Comparison of ENCODE assay signal across 2 cellular contexts in the genomic region with DNA sequence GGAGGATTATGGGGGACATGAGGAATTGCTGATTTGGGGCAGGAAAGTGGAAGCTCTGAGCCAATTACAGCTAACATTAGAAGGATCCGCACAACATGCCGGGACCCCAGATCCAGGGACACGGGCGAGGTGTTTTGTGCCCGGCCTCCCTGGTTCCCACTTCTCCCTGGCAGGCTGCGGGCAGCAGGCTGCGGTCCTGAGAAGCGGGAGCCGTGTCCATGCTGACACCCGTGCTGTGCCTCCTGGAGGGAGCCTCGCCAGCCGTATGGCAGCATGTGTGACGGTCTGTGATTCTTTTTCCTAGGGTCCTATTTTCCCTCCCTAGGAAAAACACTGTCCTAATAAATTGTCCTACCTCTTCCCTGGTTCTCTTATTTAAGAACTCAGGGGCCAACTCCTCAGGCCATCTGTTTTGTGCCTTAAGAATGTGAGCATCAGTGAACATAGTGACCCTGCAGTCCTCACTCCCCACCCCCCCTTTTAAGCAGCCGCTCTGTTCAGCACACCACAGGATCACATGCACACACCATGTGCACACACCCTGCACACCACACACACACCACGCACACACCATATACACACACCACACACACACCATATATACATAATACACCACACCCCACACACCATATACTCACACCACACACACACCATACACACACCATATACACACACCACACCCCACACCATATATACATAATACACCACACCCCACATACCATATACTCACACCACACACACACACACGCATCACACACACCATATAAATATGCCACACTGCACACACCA.
A peak's percentile ranks its signal among the peaks of the same experiment; 100 is the strongest.
TF ChIP-seq lines count a peak whose summit lies in the region.

No MANE protein-coding gene starts in this region.

TF ChIP-seq in HepG2, 621 proteins besides CTCF, POLR2A, EP300 and RAD21 (continues in another document):
- TF ChIP-seq RELA (CRISPR knock-in tag; IDR thresholded peaks at IDR 0.05) (no peak), JUNB (CRISPR knock-in tag; IDR thresholded peaks at IDR 0.05; ENCODE audit: borderline replicate concordance) (no peak), ZNF550 (CRISPR knock-in tag; IDR thresholded peaks at IDR 0.05; ENCODE audit: borderline replicate concordance) (no peak), GATAD2A (CRISPR knock-in tag; IDR thresholded peaks at IDR 0.05) (no peak), ZNF441 (CRISPR knock-in tag; IDR thresholded peaks at IDR 0.05; ENCODE audit: borderline replicate concordance) (no peak), IRX3 (CRISPR knock-in tag; IDR thresholded peaks at IDR 0.05; ENCODE audit: borderline replicate concordance, low read depth) (no peak), GATA4 (IDR thresholded peaks at IDR 0.05; ENCODE audit: borderline replicate concordance, low read depth) (no peak), ZNF33B (CRISPR knock-in tag; IDR thresholded peaks at IDR 0.05) (no peak), CBX1 (IDR thresholded peaks at IDR 0.05; ENCODE audit: low read depth) (no peak), KDM6A (CRISPR knock-in tag; IDR thresholded peaks at IDR 0.05; ENCODE audit: low read depth) (no peak), ESRRA (CRISPR knock-in tag; IDR thresholded peaks at IDR 0.05; ENCODE audit: low read depth) (no peak), SP1 (IDR thresholded peaks at IDR 0.05) (no peak), SP1 (CRISPR knock-in tag; IDR thresholded peaks at IDR 0.05) (no peak), ATF7-NPFF (CRISPR knock-in tag; IDR thresholded peaks at IDR 0.05; ENCODE audit: low read depth) (no peak), XBP1 (CRISPR knock-in tag; IDR thresholded peaks at IDR 0.05) (no peak), SMAD9 (CRISPR knock-in tag; IDR thresholded peaks at IDR 0.05) (no peak), ZFAT (CRISPR knock-in tag; conservative IDR thresholded peaks at IDR 0.05) (no peak)
- TF ChIP-seq, protein P1, sequence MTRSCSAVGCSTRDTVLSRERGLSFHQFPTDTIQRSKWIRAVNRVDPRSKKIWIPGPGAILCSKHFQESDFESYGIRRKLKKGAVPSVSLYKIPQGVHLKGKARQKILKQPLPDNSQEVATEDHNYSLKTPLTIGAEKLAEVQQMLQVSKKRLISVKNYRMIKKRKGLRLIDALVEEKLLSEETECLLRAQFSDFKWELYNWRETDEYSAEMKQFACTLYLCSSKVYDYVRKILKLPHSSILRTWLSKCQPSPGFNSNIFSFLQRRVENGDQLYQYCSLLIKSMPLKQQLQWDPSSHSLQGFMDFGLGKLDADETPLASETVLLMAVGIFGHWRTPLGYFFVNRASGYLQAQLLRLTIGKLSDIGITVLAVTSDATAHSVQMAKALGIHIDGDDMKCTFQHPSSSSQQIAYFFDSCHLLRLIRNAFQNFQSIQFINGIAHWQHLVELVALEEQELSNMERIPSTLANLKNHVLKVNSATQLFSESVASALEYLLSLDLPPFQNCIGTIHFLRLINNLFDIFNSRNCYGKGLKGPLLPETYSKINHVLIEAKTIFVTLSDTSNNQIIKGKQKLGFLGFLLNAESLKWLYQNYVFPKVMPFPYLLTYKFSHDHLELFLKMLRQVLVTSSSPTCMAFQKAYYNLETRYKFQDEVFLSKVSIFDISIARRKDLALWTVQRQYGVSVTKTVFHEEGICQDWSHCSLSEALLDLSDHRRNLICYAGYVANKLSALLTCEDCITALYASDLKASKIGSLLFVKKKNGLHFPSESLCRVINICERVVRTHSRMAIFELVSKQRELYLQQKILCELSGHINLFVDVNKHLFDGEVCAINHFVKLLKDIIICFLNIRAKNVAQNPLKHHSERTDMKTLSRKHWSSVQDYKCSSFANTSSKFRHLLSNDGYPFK (CRISPR knock-in tag; IDR thresholded peaks at IDR 0.05; ENCODE audit: borderline replicate concordance): no peak
- TF ChIP-seq, protein P2, sequence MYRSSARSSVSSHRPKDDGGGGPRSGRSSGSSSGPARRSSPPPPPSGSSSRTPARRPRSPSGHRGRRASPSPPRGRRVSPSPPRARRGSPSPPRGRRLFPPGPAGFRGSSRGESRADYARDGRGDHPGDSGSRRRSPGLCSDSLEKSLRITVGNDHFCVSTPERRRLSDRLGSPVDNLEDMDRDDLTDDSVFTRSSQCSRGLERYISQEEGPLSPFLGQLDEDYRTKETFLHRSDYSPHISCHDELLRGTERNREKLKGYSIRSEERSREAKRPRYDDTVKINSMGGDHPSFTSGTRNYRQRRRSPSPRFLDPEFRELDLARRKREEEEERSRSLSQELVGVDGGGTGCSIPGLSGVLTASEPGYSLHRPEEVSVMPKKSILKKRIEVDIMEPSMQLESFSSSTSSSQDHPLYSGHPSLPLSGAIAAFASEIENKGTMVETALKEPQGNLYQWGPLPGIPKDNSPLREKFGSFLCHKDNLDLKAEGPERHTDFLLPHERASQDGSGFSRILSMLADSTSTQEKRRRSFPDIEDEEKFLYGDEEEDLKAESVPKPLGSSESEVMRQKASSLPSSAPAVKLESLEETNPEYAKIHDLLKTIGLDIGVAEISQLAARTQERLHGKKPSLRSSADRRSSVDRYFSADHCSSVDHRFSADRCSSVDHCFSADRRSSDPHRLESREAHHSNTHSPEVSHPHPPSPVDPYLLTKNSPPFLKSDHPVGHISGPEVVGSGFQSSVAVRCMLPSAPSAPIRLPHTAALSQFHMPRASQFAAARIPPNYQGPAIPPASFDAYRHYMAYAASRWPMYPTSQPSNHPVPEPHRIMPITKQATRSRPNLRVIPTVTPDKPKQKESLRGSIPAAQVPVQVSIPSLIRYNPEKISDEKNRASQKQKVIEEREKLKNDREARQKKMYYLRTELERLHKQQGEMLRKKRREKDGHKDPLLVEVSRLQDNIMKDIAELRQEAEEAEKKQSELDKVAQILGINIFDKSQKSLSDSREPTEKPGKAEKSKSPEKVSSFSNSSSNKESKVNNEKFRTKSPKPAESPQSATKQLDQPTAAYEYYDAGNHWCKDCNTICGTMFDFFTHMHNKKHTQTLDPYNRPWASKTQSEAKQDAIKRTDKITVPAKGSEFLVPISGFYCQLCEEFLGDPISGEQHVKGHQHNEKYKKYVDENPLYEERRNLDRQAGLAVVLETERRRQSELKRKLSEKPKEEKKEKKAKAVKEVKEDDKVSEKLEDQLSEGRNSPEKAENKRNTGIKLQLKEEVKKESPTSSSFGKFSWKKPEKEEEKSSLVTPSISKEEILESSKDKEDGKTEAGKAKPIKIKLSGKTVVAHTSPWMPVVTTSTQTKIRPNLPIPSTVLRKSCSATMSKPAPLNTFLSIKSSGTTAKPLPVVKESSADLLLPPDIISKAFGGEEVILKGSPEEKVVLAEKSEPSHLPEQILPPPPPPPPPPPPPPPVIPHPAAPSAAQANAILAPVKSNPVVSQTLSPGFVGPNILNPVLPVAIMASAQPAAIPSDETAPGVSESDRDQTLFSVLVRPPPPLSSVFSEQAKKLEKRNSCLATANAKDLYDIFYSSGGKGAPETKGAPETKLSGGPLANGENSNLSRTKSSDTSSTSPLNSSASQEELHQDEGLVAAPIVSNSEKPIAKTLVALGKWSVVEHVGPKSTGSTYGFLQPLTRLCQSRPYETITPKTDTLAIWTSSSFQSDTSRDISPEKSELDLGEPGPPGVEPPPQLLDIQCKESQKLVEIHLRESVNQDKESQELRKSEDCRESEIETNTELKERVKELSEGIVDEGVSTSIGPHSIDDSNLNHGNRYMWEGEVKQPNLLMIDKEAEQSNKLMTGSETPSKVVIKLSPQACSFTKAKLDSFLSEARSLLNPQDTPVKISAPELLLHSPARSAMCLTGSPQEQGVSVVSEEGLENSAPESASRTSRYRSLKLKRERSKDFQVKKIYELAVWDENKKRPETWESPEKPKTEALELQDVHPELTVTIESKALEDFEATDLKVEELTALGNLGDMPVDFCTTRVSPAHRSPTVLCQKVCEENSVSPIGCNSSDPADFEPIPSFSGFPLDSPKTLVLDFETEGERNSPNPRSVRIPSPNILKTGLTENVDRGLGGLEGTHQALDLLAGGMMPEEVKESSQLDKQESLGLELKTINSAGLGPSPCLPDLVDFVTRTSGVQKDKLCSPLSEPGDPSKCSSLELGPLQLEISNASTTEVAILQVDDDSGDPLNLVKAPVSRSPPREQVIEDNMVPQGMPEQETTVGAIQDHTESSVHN (CRISPR knock-in tag; IDR thresholded peaks at IDR 0.05): no peak

TF ChIP-seq in K562, 482 proteins besides CTCF, POLR2A, EP300 and RAD21:
- no peak for TF ChIP-seq ZBTB17 (CRISPR knock-in tag; IDR thresholded peaks at IDR 0.05)
- TF ChIP-seq ARID2 (IDR thresholded peaks at IDR 0.05): 0 out of 2 replicates have a peak, but pooled peaks have one; percentile 9
- no peak for TF ChIP-seq ZZZ3 (IDR thresholded peaks at IDR 0.05)
- peak in 1 of 2 experiments; percentile 71; a peak in 2 of 4 replicates for TF ChIP-seq KDM1A (IDR thresholded peaks at IDR 0.05)
- TF ChIP-seq, protein P3, sequence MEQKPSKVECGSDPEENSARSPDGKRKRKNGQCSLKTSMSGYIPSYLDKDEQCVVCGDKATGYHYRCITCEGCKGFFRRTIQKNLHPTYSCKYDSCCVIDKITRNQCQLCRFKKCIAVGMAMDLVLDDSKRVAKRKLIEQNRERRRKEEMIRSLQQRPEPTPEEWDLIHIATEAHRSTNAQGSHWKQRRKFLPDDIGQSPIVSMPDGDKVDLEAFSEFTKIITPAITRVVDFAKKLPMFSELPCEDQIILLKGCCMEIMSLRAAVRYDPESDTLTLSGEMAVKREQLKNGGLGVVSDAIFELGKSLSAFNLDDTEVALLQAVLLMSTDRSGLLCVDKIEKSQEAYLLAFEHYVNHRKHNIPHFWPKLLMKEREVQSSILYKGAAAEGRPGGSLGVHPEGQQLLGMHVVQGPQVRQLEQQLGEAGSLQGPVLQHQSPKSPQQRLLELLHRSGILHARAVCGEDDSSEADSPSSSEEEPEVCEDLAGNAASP (IDR thresholded peaks at IDR 0.05): no peak
- no peak for TF ChIP-seq ELF2 (CRISPR knock-in tag; IDR thresholded peaks at IDR 0.05)
